ENCODE assay signal across 9 cellular contexts in the genomic region with DNA sequence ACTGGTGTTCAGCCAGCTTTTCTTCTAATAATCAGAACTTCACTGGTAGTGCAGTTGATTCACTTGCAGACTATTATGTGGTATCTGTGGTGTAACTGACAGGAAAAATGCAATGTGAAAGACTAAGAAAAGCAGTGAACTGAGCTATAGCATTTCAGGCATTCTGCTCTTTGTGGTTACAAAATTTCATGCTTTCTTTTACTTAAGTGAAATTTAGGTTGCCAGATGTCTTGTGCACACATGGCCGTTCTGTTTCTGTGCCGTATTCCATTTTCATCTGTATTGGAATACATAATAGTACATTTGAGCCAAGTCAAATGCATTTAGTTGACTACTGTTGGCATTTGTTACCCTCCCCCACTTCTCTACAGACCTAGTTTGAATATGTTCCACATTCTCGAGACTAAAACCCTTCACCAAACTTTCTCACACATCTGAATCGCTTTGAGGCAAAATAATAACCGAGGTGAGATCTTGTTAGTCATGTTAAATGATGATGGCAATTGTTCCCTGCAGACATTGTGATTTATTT. TPM values are rescaled to one million over a fixed set of nuclear protein-coding genes. Genes with fewer than 3 reads are reported as not detected.
DNase-seq lines count a peak whose midpoint lies in the region; ATAC-seq, FAIRE-seq and TF ChIP-seq lines count a peak whose summit lies in the region.
"Had no signal": no experiment of that assay in that cellular context is flagged by ENCODE, and none has a peak within 500 bp of the region (broad histone marks: within the 10 kb centered on the region; RNA-seq: fewer than 3 reads in every experiment).

No MANE protein-coding gene starts in this region.

- H3K4me1 Mint-ChIP-seq in effector memory CD8-positive, alpha-beta T cell (ENCODE audit: low read depth in 2 of 2) = peaks cover 12 to 16% of the 10 kb centered on the region in 2 donors

- no peaks in the 10 kb centered on the region for H3K27me3 Mint-ChIP-seq in effector memory CD8-positive, alpha-beta T cell

- H3K36me3 Mint-ChIP-seq in effector memory CD8-positive, alpha-beta T cell (ENCODE audit: insufficient read depth) = no peaks in the 10 kb centered on the region

- DNase-seq in GM12891 (ENCODE audit: insufficient read length, low spot score) = no peak
- peak; percentile 74 for DNase-seq in M059J (ENCODE audit: low read depth)
- DNase-seq in effector memory CD8-positive, alpha-beta T cell = peak in 2 of 3 experiments; percentile 3 to 9
- no peak for DNase-seq in NCI-H524 treated with DMSO at 0.1 percent for 48 hours (lab: John Stamatoyannopoulos, UW)
- DNase-seq in NCI-H2171 treated with DMSO at 0.1 percent for 48 hours (lab: John Stamatoyannopoulos, UW) = no peak
- no peak for DNase-seq in SW 1271 (lab: John Stamatoyannopoulos, UW)
- DNase-seq in NCI-H446 (lab: John Stamatoyannopoulos, UW) = no peak

- peak overlapping the region; percentile 79 to 85 for H3K27ac Mint-ChIP-seq in effector memory CD8-positive, alpha-beta T cell

- no peaks in the 10 kb centered on the region for H3K9me3 Mint-ChIP-seq in effector memory CD8-positive, alpha-beta T cell

- H3K4me3 Mint-ChIP-seq in effector memory CD8-positive, alpha-beta T cell = peak overlapping the region; percentile 51 to 54

- peak; percentile 86 for ATAC-seq in GM21825 (IDR thresholded peaks at IDR 0.05; ENCODE audit: unreplicated experiment)
- peak; percentile 81 for ATAC-seq in effector memory CD8-positive, alpha-beta T cell (replicated peaks)

- peak; percentile 88 for FAIRE-seq in GM12891 (lab: Jason Lieb, UNC)
- FAIRE-seq: keratinocyte had no signal

- no peak for TF ChIP-seq POLR2A in GM12891 (IDR thresholded peaks at IDR 0.05; ENCODE audit: low read depth, low read length)

TF ChIP-seq in GM12891, 5 proteins besides CTCF, POLR2A, EP300 and RAD21:
- TF ChIP-seq SPI1 (IDR thresholded peaks at IDR 0.05; ENCODE audit: low read depth, low read length) (no peak), TAF1 (IDR thresholded peaks at IDR 0.05; ENCODE audit: low read depth, low read length) (no peak), POU2F2 (IDR thresholded peaks at IDR 0.05; ENCODE audit: low read depth, low read length) (no peak), POLR2AphosphoS5 (IDR thresholded peaks at IDR 0.05; ENCODE audit: low read depth, low read length) (no peak), PAX5 (IDR thresholded peaks at IDR 0.05; ENCODE audit: insufficient read depth, low read length, severe bottlenecking) (no peak)

RNA-seq across cellular contexts. Expression of a gene that starts 8.2 kb away (rescaled TPM):
- 0.18 TPM for polyA plus RNA-seq in GM12891 (2012; ENCODE audit: low read depth, missing spikeins)
- 2.1 and 3.0 TPM in 2 replicates for total RNA-seq in M059J (2014; rRNA removed; shearing (Covaris generic))
- polyA plus RNA-seq: keratinocyte had no signal

Comparison
In these comparisons a context has a peak if more than half of its experiments do, and no peak if none do; other contexts are left out.
1. DNase-seq: peak in M059J (single experiment) and effector memory CD8-positive, alpha-beta T cell (2 of 3); none in GM12891 (single experiment), NCI-H524 treated with DMSO at 0.1 percent for 48 hours (single experiment), NCI-H2171 treated with DMSO at 0.1 percent for 48 hours (single experiment), SW 1271 (0 of 2) and NCI-H446 (0 of 2).